In the genomic region with DNA sequence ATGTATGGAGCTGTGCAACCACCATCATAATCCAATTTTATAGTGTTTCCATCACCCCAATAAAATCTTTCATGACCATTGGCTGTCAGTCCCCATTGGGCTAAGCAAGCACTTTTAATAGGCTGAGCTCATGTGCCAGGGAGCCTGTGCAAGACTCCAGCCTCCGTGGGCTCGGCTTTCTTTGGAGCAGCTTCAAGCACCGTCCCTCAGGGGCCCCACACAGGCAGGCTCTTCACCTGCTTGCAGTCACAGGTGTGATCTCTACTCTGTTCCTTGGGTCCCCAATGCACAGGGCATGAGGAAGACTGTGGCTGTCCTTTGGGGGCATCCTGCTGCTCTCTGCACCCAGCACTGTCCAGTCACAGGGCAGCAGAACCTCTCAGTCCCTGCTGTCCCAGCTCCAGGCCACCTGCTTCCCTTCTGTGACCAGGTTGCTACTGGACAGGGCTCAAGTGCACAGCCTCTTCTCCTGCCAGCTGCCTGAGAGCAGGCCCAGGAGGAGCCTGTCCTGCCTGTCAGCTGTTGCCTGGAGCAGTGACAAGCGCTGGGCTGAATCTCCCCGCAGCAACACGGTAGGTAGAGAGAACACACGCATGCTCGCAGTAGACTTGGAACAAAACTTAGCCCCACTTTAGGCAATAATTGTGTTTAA, we compare ENCODE assay signal across 19 cellular contexts. TPM values are rescaled to one million over a fixed set of nuclear protein-coding genes. Genes with fewer than 3 reads are reported as not detected.
DNase-seq lines count a peak whose midpoint lies in the region; ATAC-seq and TF ChIP-seq lines count a peak whose summit lies in the region.
"Had no signal": no experiment of that assay in that cellular context is flagged by ENCODE, and none has a peak within 500 bp of the region (broad histone marks: within the 10 kb centered on the region; RNA-seq: fewer than 3 reads in every experiment).

No MANE protein-coding gene starts in this region.

- H3K36me3 Mint-ChIP-seq in activated CD4-positive, alpha-beta memory T cell treated with anti-CD3 and anti-CD28 coated beads for 36 hours = no peaks in the 10 kb centered on the region
- H3K36me3 Mint-ChIP-seq: activated naive CD8-positive, alpha-beta T cell; CD8-positive, alpha-beta memory T cell had no signal

- CTCF ChIA-PET in activated CD4-positive, alpha-beta memory T cell treated with anti-CD3 and anti-CD28 coated beads for 36 hours (lab: Charles Lee) = interaction anchor here (0.7 to 1.4 kb wide), 2 partner anchors 230 to 1671 kb away, joined by 3 to 4 read pairs; no protein-coding TSS in a partner anchor

- H3K27ac Mint-ChIP-seq in activated CD4-positive, alpha-beta memory T cell treated with anti-CD3 and anti-CD28 coated beads for 36 hours = no peak overlapping the region
- H3K27ac Mint-ChIP-seq: activated CD4-positive, alpha-beta T cell treated with anti-CD3 and anti-CD28 coated beads for 36 hours; activated naive CD8-positive, alpha-beta T cell; progenitor cell of endocrine pancreas; stimulated activated naive CD8-positive, alpha-beta T cell treated with anti-CD3 and anti-CD28 coated beads, Interleukin-15, amount 100 ng/mL, for 72 hours; T-helper 2 cell treated with Interferon-gamma antibody and Interleukin-4, amounts not matched to agents 5 μg/mL and 100 μg/mL, for 36 hours had no signal

- DNase-seq in DMS79 (lab: John Stamatoyannopoulos, UW) (peak; percentile 32), NCI-H2196 (lab: John Stamatoyannopoulos, UW; ENCODE audit: unreplicated experiment) (peak; percentile 61), ecto neural progenitor cell (ENCODE audit: low spot score) (peak; percentile 43), mucosa of descending colon (peak in 1 of 3 donors; percentile 62), occipital lobe (lab: John Stamatoyannopoulos, UW) (no peak), HuH-7 (ENCODE audit: low spot score) (no peak)
- no peak for DNase-seq in activated CD4-positive, alpha-beta memory T cell treated with anti-CD3 and anti-CD28 coated beads for 36 hours
- DNase-seq: activated CD4-positive, alpha-beta T cell treated with anti-CD3 and anti-CD28 coated beads for 36 hours; brain microvascular endothelial cell; CD8-positive, alpha-beta memory T cell; GDM1; hypothalamus; NCI-H2081; SIG-M5; stimulated activated naive CD8-positive, alpha-beta T cell treated with anti-CD3 and anti-CD28 coated beads, Interleukin-15, amount 100 ng/mL, for 72 hours had no signal

- no peak overlapping the region for H3K4me3 ChIP-seq in mucosa of descending colon

- H3K27me3 Mint-ChIP-seq in activated CD4-positive, alpha-beta memory T cell treated with anti-CD3 and anti-CD28 coated beads for 36 hours = peaks cover 4% of the 10 kb centered on the region
- H3K27me3 Mint-ChIP-seq: activated naive CD8-positive, alpha-beta T cell; stimulated activated naive CD8-positive, alpha-beta T cell treated with anti-CD3 and anti-CD28 coated beads, Interleukin-15, amount 100 ng/mL, for 72 hours had no signal

- no peaks in the 10 kb centered on the region for H3K4me1 Mint-ChIP-seq in activated CD4-positive, alpha-beta memory T cell treated with anti-CD3 and anti-CD28 coated beads for 36 hours (ENCODE audit: low read depth)
- H3K4me1 Mint-ChIP-seq: activated CD4-positive, alpha-beta T cell treated with anti-CD3 and anti-CD28 coated beads for 36 hours; CD8-positive, alpha-beta memory T cell; stimulated activated naive CD8-positive, alpha-beta T cell treated with anti-CD3 and anti-CD28 coated beads, Interleukin-15, amount 100 ng/mL, for 72 hours had no signal

- peak; percentile 77 for ATAC-seq in mucosa of descending colon
- no peak for ATAC-seq in HG03520 (IDR thresholded peaks at IDR 0.05; ENCODE audit: unreplicated experiment)
- ATAC-seq: activated CD4-positive, alpha-beta T cell treated with anti-CD3 and anti-CD28 coated beads for 36 hours; stimulated activated naive CD8-positive, alpha-beta T cell treated with anti-CD3 and anti-CD28 coated beads, Interleukin-15, amount 100 ng/mL, for 72 hours had no signal

- peaks cover 36% of the 10 kb centered on the region for H3K4me1 ChIP-seq in mucosa of descending colon (ENCODE audit: low read depth)

- intact Hi-C loops in mucosa of descending colon (cut with DNase I, micrococcal nuclease) = no loop called here
- intact Hi-C loops in activated CD4-positive, alpha-beta memory T cell treated with anti-CD3 and anti-CD28 coated beads for 36 hours (cut with micrococcal nuclease) = no loop called here

- POLR2A ChIA-PET in activated CD4-positive, alpha-beta memory T cell treated with anti-CD3 and anti-CD28 coated beads for 36 hours (lab: Charles Lee) = no interaction called here

- H3K9me3 Mint-ChIP-seq in activated CD4-positive, alpha-beta memory T cell treated with anti-CD3 and anti-CD28 coated beads for 36 hours = no peaks in the 10 kb centered on the region
- H3K9me3 Mint-ChIP-seq: stimulated activated naive CD8-positive, alpha-beta T cell treated with anti-CD3 and anti-CD28 coated beads, Interleukin-15, amount 100 ng/mL, for 72 hours; T-helper 2 cell treated with Interferon-gamma antibody and Interleukin-4, amounts not matched to agents 5 μg/mL and 100 μg/mL, for 36 hours had no signal

- H3K4me3 Mint-ChIP-seq in activated CD4-positive, alpha-beta memory T cell treated with anti-CD3 and anti-CD28 coated beads for 36 hours = no peak overlapping the region
- H3K4me3 Mint-ChIP-seq: activated CD4-positive, alpha-beta T cell treated with anti-CD3 and anti-CD28 coated beads for 36 hours; activated naive CD8-positive, alpha-beta T cell; CD8-positive, alpha-beta memory T cell; stimulated activated naive CD8-positive, alpha-beta T cell treated with anti-CD3 and anti-CD28 coated beads, Interleukin-15, amount 100 ng/mL, for 72 hours; T-helper 2 cell treated with Interferon-gamma antibody and Interleukin-4, amounts not matched to agents 5 μg/mL and 100 μg/mL, for 36 hours had no signal

- no peak for TF ChIP-seq CTCF in mucosa of descending colon (IDR thresholded peaks at IDR 0.05)

- H3K36me3 ChIP-seq in mucosa of descending colon (ENCODE audit: low read depth) = no peaks in the 10 kb centered on the region
- H3K36me3 ChIP-seq: brain microvascular endothelial cell had no signal

- H3K9me3 ChIP-seq in mucosa of descending colon = no peaks in the 10 kb centered on the region

RNA-seq across cellular contexts. Expression of gene TMEM131, which starts 40.7 kb away (rescaled TPM):
- total RNA-seq in mucosa of descending colon = 100 to 1,000 TPM in 1 of 3 donors, 10 to 100 TPM in 2; 58.3 to 110 (median 67.7) TPM
- total RNA-seq in occipital lobe = 42.9 TPM
- total RNA-seq in activated CD4-positive, alpha-beta memory T cell treated with anti-CD3 and anti-CD28 coated beads for 36 hours = 10 to 100 TPM; 23.1 to 23.7 TPM

RNA-seq across cellular contexts. Expression of gene VWA3B, which starts 50.5 kb away (rescaled TPM):
- total RNA-seq in mucosa of descending colon (1 to 10 TPM; 1.2 to 2.8 (median 2.7) TPM), occipital lobe (0.31 TPM)
- total RNA-seq in activated CD4-positive, alpha-beta memory T cell treated with anti-CD3 and anti-CD28 coated beads for 36 hours = not detected
- total RNA-seq: activated CD4-positive, alpha-beta T cell treated with anti-CD3 and anti-CD28 coated beads for 36 hours; CD8-positive, alpha-beta memory T cell had no signal

Comparison
In these comparisons a context has a peak if more than half of its experiments do, and no peak if none do; other contexts are left out.
1. DNase-seq: peak in DMS79 (single experiment), NCI-H2196 (single experiment) and ecto neural progenitor cell (single experiment); none in occipital lobe (single experiment), activated CD4-positive, alpha-beta memory T cell treated with anti-CD3 and anti-CD28 coated beads for 36 hours (single experiment) and HuH-7 (single experiment).